In the genomic region with DNA sequence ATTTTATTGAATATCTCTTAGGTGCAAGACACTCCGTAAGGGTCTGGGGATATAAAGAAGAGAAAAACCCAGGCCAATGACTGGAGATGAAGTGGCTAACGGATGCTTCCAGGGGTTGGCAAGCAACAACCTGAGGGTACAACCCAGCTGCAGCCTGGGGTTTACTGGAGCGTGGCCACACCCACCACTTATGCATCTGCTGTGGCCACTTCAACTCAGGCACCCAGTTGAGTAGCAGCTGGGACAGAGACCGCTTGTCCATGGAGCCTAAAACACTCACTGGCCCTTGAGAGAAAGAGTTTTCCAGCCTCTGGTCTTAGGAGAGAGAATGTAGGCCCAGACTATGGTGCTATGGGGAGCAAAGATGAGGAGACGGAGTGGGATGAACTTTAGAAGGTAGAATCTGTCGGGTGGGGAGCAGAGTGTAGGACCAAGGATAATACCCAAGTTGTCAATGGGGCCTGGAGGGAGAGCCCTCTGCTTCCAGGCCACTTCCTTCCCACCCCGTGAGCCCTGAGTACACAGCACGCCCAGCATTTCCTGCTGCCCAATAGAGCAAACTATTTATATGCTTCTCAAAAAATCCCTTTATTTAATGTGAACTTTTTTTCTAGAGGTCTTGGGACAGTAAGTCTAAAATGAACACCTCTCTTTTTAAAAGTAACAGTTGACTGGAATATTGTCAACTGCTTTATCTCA, we compare ENCODE assay signal across 1 cellular context.
TF ChIP-seq lines count a peak whose summit lies in the region.

No MANE protein-coding gene starts in this region.

TF ChIP-seq in HepG2, 621 proteins besides CTCF, POLR2A, EP300 and RAD21 (continued from another document):
- TF ChIP-seq, protein P1, sequence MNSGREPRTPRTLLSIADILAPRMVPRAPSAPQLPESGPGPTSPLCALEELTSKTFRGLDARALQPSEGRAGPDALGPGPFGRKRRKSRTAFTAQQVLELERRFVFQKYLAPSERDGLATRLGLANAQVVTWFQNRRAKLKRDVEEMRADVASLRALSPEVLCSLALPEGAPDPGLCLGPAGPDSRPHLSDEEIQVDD (CRISPR knock-in tag; IDR thresholded peaks at IDR 0.05; ENCODE audit: borderline replicate concordance) = no peak
- no peak for TF ChIP-seq TARDBP (CRISPR knock-in tag; IDR thresholded peaks at IDR 0.05)
- no peak for TF ChIP-seq TOE1 (CRISPR knock-in tag; IDR thresholded peaks at IDR 0.05)
- TF ChIP-seq ZNF326 (CRISPR knock-in tag; IDR thresholded peaks at IDR 0.05; ENCODE audit: borderline replicate concordance) = no peak
- no peak for TF ChIP-seq ZNF251 (CRISPR knock-in tag; IDR thresholded peaks at IDR 0.05)
- no peak for TF ChIP-seq YEATS2 (CRISPR knock-in tag; IDR thresholded peaks at IDR 0.05; ENCODE audit: borderline replicate concordance)
- no peak for TF ChIP-seq MTA3 (CRISPR knock-in tag; IDR thresholded peaks at IDR 0.05)
- TF ChIP-seq, protein P2, sequence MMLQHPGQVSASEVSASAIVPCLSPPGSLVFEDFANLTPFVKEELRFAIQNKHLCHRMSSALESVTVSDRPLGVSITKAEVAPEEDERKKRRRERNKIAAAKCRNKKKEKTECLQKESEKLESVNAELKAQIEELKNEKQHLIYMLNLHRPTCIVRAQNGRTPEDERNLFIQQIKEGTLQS (CRISPR knock-in tag; IDR thresholded peaks at IDR 0.05) = no peak
- TF ChIP-seq, protein P3, sequence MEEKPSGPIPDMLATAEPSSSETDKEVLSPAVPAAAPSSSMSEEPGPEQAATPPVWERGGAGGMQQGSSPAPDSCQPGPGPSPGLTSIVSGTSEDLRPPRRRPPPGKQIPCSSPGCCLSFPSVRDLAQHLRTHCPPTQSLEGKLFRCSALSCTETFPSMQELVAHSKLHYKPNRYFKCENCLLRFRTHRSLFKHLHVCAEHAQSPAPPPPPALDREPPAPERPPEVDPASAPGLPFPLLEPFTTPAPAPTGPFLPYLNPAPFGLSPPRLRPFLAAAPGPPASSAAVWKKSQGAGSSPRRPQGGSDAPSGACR (CRISPR knock-in tag; IDR thresholded peaks at IDR 0.05) = no peak
- TF ChIP-seq CREB1 (IDR thresholded peaks at IDR 0.05) = no peak
- TF ChIP-seq CREB1 (CRISPR knock-in tag; IDR thresholded peaks at IDR 0.05) = no peak
- 0 out of 2 replicates have a peak, but pooled peaks have one; percentile 24 for TF ChIP-seq ZFP37 (CRISPR knock-in tag; IDR thresholded peaks at IDR 0.05; ENCODE audit: borderline replicate concordance)
